ENCODE assay signal across 2 cellular contexts in genomic region chr6:167163476-167164011, GRCh38.
TF ChIP-seq lines count a peak whose summit lies in the region.

No MANE protein-coding gene starts in this region.

TF ChIP-seq in GM23338, 12 proteins besides CTCF, POLR2A, EP300 and RAD21 (continued from another document):
- 0 out of 2 replicates have a peak, but pooled peaks have one; percentile 4 for TF ChIP-seq ZNF462 (CRISPR knock-in tag; IDR thresholded peaks at IDR 0.05)

TF ChIP-seq in WTC11, 78 proteins besides CTCF, POLR2A, EP300 and RAD21 (continued from another document):
- TF ChIP-seq ATF2 (CRISPR knock-in tag; IDR thresholded peaks at IDR 0.05; ENCODE audit: borderline replicate concordance, low read depth) (no peak), EMX1 (CRISPR knock-in tag; IDR thresholded peaks at IDR 0.05) (no peak), MXD4 (CRISPR knock-in tag; IDR thresholded peaks at IDR 0.05; ENCODE audit: borderline replicate concordance) (no peak), TEAD1 (CRISPR knock-in tag; IDR thresholded peaks at IDR 0.05) (peak; percentile 25; the same call in 1 of the 2 replicates), ZMAT4 (CRISPR knock-in tag; IDR thresholded peaks at IDR 0.05) (no peak), ETV6 (CRISPR knock-in tag; IDR thresholded peaks at IDR 0.05) (no peak), KAT7 (CRISPR knock-in tag; IDR thresholded peaks at IDR 0.05; ENCODE audit: borderline replicate concordance) (no peak), NFYB (CRISPR knock-in tag; conservative IDR thresholded peaks at IDR 0.05; ENCODE audit: low read depth) (no peak), ATF6 (CRISPR knock-in tag; IDR thresholded peaks at IDR 0.05) (no peak), CBFB (CRISPR knock-in tag; IDR thresholded peaks at IDR 0.05; ENCODE audit: low read depth) (no peak), CDX4 (CRISPR knock-in tag; IDR thresholded peaks at IDR 0.05; ENCODE audit: borderline replicate concordance) (no peak), PREB (CRISPR knock-in tag; IDR thresholded peaks at IDR 0.05; ENCODE audit: borderline replicate concordance) (no peak), ATF1 (CRISPR knock-in tag; IDR thresholded peaks at IDR 0.05) (no peak), ZNF396 (CRISPR knock-in tag; IDR thresholded peaks at IDR 0.05; ENCODE audit: borderline replicate concordance) (no peak), AR (CRISPR knock-in tag; IDR thresholded peaks at IDR 0.05) (no peak), ATF3 (CRISPR knock-in tag; conservative IDR thresholded peaks at IDR 0.05) (no peak), ESRRA (CRISPR knock-in tag; IDR thresholded peaks at IDR 0.05; ENCODE audit: borderline replicate concordance) (no peak), USF2 (CRISPR knock-in tag; IDR thresholded peaks at IDR 0.05) (peak; percentile 53), HMGXB4 (CRISPR knock-in tag; IDR thresholded peaks at IDR 0.05) (no peak), RORB (CRISPR knock-in tag; IDR thresholded peaks at IDR 0.05) (no peak), NFE2L1 (CRISPR knock-in tag; IDR thresholded peaks at IDR 0.05) (no peak), ZNF671 (CRISPR knock-in tag; IDR thresholded peaks at IDR 0.05) (no peak), OVOL2 (CRISPR knock-in tag; IDR thresholded peaks at IDR 0.05; ENCODE audit: borderline replicate concordance) (no peak)
